In genomic region chr10:11757452-11757819, GRCh38 we compare ENCODE assay signal across 9 cellular contexts.
DNase-seq lines count a peak whose midpoint lies in the region; ATAC-seq and TF ChIP-seq lines count a peak whose summit lies in the region.
"Had no signal": no experiment of that assay in that cellular context is flagged by ENCODE, and none has a peak within 500 bp of the region (broad histone marks: within the 10 kb centered on the region; RNA-seq: fewer than 3 reads in every experiment).

No MANE protein-coding gene starts in this region.

- no peaks in the 10 kb centered on the region for H3K79me2 ChIP-seq in DND-41 (ENCODE audit: insufficient read depth, low read length)

- no peak overlapping the region for H3K9ac ChIP-seq in DND-41 (ENCODE audit: low read depth, low read length)

- H3K4me1 Mint-ChIP-seq in nephron, result peaks cover 35% of the 10 kb centered on the region
- H3K4me1 Mint-ChIP-seq: central memory CD8-positive, alpha-beta T cell had no signal

- no peaks in the 10 kb centered on the region for H3K27me3 ChIP-seq in DND-41 (ENCODE audit: insufficient read depth, low read length, poor library complexity)

- H3K27ac Mint-ChIP-seq in nephron, result peak overlapping the region; percentile 90 to 97 (median 96)

- no peaks in the 10 kb centered on the region for H3K9me3 Mint-ChIP-seq in nephron
- H3K9me3 Mint-ChIP-seq: central memory CD8-positive, alpha-beta T cell had no signal

- no peaks in the 10 kb centered on the region for H3K36me3 ChIP-seq in DND-41 (ENCODE audit: insufficient read depth, low read length)

- H3K4me3 ChIP-seq in DND-41 (ENCODE audit: low read depth in 1 of 2, low read length in 2 of 2) (no peak overlapping the region), coronary artery (no peak overlapping the region)

- H2AFZ ChIP-seq in DND-41 (ENCODE audit: low read depth, low read length), result peak overlapping the region; percentile 84

- no peak for ATAC-seq in DND-41 (ENCODE audit: insufficient read depth, low read depth)
- ATAC-seq in HG02571 (IDR thresholded peaks at IDR 0.05; ENCODE audit: unreplicated experiment), result no peak
- ATAC-seq in HG02884 (IDR thresholded peaks at IDR 0.05; ENCODE audit: unreplicated experiment), result no peak
- ATAC-seq in GM18505 (IDR thresholded peaks at IDR 0.05; ENCODE audit: unreplicated experiment), result no peak

- H3K36me3 Mint-ChIP-seq in nephron (ENCODE audit: low read depth), result no peaks in the 10 kb centered on the region

- no peaks in the 10 kb centered on the region for H4K20me1 ChIP-seq in DND-41 (ENCODE audit: insufficient read depth, low read length)

- no peaks in the 10 kb centered on the region for H3K9me3 ChIP-seq in DND-41 (ENCODE audit: insufficient read depth, low read length, severe bottlenecking)

- H3K27me3 Mint-ChIP-seq in nephron (ENCODE audit: low read depth), result peaks cover 6% of the 10 kb centered on the region

- H3K4me3 Mint-ChIP-seq in nephron, result no peak overlapping the region
- H3K4me3 Mint-ChIP-seq: central memory CD8-positive, alpha-beta T cell had no signal

- no peak overlapping the region for H3K4me2 ChIP-seq in DND-41 (ENCODE audit: insufficient read depth, low read length)

- TF ChIP-seq CTCF in DND-41 (IDR thresholded peaks at IDR 0.05; ENCODE audit: borderline replicate concordance, extremely low read depth, low read length, poor library complexity, severe bottlenecking) (no peak), coronary artery (IDR thresholded peaks at IDR 0.05) (no peak), nephron (IDR thresholded peaks at IDR 0.05; ENCODE audit: unreplicated experiment in 3 of 3) (no peak)

- no peak for TF ChIP-seq POLR2A in GM18505 (IDR thresholded peaks at IDR 0.05; ENCODE audit: borderline replicate concordance, extremely low read depth, insufficient read depth, insufficient read length)

- H3K4me1 ChIP-seq in DND-41 (ENCODE audit: insufficient read depth, low read length), result peaks cover 6% of the 10 kb centered on the region

- H3K27ac ChIP-seq in DND-41 (ENCODE audit: low read length) (peak overlapping the region; percentile 70), coronary artery (peak overlapping the region; percentile 43 to 76)

- DNase-seq in DND-41 (no peak), NCI-H2029 (lab: John Stamatoyannopoulos, UW) (peak; percentile 49), coronary artery (ENCODE audit: low spot score) (no peak), NOMO-1 treated with DMSO at 0.1 percent for 48 hours (lab: John Stamatoyannopoulos, UW; ENCODE audit: unreplicated experiment) (no peak)
